8 cellular contexts compared by ENCODE assay signal in genomic region chr3:195195321-195196209, GRCh38.
DNase-seq lines count a peak whose midpoint lies in the region; ATAC-seq, FAIRE-seq and TF ChIP-seq lines count a peak whose summit lies in the region.

No MANE protein-coding gene starts in this region.

- intact Hi-C loops in sigmoid colon (cut with DNase I): loop anchor here (5.0 kb wide), 1 partner anchor 57 kb away; no protein-coding TSS in a partner anchor

- DNase-seq in NCI-H526 (lab: John Stamatoyannopoulos, UW) (peak; percentile 10 to 47), NCI-H526 treated with DMSO at 0.1 percent for 48 hours (lab: John Stamatoyannopoulos, UW) (no peak), RPMI7951 (ENCODE audit: low read depth) (peak; percentile 63), frontal cortex (ENCODE audit: low spot score in 2 of 2) (peak; percentile 43 to 58), sigmoid colon (peak; percentile 65), RKO (ENCODE audit: low spot score) (no peak), GM13976 (ENCODE audit: low spot score) (no peak)

- H3K36me3 ChIP-seq in sigmoid colon: no peaks in the 10 kb centered on the region

- H3K4me3 ChIP-seq in sigmoid colon: no peak overlapping the region

- TF ChIP-seq CTCF in sigmoid colon (IDR thresholded peaks at IDR 0.05) (peak in 1 of 4 experiments; percentile 7), GM13976 (IDR thresholded peaks at IDR 0.05; ENCODE audit: borderline replicate concordance, control extremely low read depth, extremely low read depth, insufficient read depth, missing control alignments) (no peak)

- peak overlapping the region; percentile 36 to 80 (median 74) for H3K27ac ChIP-seq in sigmoid colon

- WGBS in sigmoid colon, 2 donors: 90 to 92% methylated on average over 17 of the region's 17 CpGs

- no peak for ATAC-seq in GM19455 (IDR thresholded peaks at IDR 0.05; ENCODE audit: unreplicated experiment)

- TF ChIP-seq POLR2A in sigmoid colon (IDR thresholded peaks at IDR 0.05): no peak

- peaks cover 0 to 27% (median 21%) of the 10 kb centered on the region in 4 donors for H3K4me1 ChIP-seq in sigmoid colon

- FAIRE-seq in frontal cortex (lab: Jason Lieb, UNC): no peak

- peaks cover 0 to 5% (median 0%) of the 10 kb centered on the region in 4 donors for H3K9me3 ChIP-seq in sigmoid colon

- in situ Hi-C loops in GM13976 (cut with MboI; ENCODE audit: low sequenced_read_pairs, unreplicated experiment): no loop called here

- no peak for TF ChIP-seq EP300 in sigmoid colon (IDR thresholded peaks at IDR 0.05)

- H3K27me3 ChIP-seq in sigmoid colon: no peaks in the 10 kb centered on the region

Comparison
In these comparisons a context has a peak if more than half of its experiments do, and no peak if none do; other contexts are left out.
1. DNase-seq: peak in NCI-H526 (2 of 2), RPMI7951 (single experiment), frontal cortex (2 of 2) and sigmoid colon (single experiment); none in NCI-H526 treated with DMSO at 0.1 percent for 48 hours (single experiment), RKO (single experiment) and GM13976 (single experiment).